ENCODE assay signal across 24 cellular contexts in the genomic region with DNA sequence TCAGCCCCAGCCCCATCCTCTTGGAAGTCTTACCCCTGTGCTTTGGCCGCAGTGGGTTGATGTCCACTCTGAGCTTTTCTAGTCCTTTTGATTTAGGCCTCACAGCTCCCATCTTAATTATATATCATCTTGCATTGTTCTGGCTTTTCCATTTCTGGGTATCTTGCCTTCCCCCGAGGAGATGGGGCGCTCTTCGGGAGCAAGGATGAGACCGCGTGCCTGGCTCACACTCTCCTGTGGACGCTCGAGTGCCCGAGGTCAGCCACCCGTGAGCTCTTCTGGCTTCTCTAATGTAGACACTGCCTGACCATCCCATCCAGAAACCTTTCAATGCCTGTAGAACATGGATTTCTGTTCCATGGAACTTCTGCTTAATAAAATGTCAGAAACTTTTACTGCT. TPM values are rescaled to one million over a fixed set of nuclear protein-coding genes. Genes with fewer than 3 reads are reported as not detected.
DNase-seq lines count a peak whose midpoint lies in the region; ATAC-seq and TF ChIP-seq lines count a peak whose summit lies in the region.
"Had no signal": no experiment of that assay in that cellular context is flagged by ENCODE, and none has a peak within 500 bp of the region (broad histone marks: within the 10 kb centered on the region; RNA-seq: fewer than 3 reads in every experiment).

No MANE protein-coding gene starts in this region.

- H3F3A ChIP-seq in MM.1S (ENCODE audit: insufficient read depth, low read length), result peaks cover 5% of the 10 kb centered on the region

- peak overlapping the region; percentile 28 for H3K27ac Mint-ChIP-seq in stimulated activated naive CD8-positive, alpha-beta T cell treated with anti-CD3 and anti-CD28 coated beads, Interleukin-15, Interleukin-2, amounts not matched to agents 100 ng/mL and 50 ng/mL, for 24 hours
- peak overlapping the region in 1 of 2 donors; percentile 63 for H3K27ac Mint-ChIP-seq in stimulated activated naive CD8-positive, alpha-beta T cell treated with anti-CD3 and anti-CD28 coated beads, Interleukin-15, amount 100 ng/mL, for 72 hours
- H3K27ac Mint-ChIP-seq in activated CD8-positive, alpha-beta T cell treated with anti-CD3 and anti-CD28 coated beads for 36 hours, result peak overlapping the region; percentile 64
- H3K27ac Mint-ChIP-seq: neural progenitor cell, WTC11 had no signal

- no peak overlapping the region for H3K4me3 ChIP-seq in lung
- H3K4me3 ChIP-seq in BE2C (ENCODE audit: low read depth, low read length), result no peak overlapping the region
- no peak overlapping the region for H3K4me3 ChIP-seq in MM.1S (ENCODE audit: low read length)
- H3K4me3 ChIP-seq: neural progenitor cell, psoas muscle, SJCRH30 had no signal

- H3K4me1 Mint-ChIP-seq in stimulated activated naive CD8-positive, alpha-beta T cell treated with anti-CD3 and anti-CD28 coated beads, Interleukin-15, Interleukin-2, amounts not matched to agents 100 ng/mL and 50 ng/mL, for 24 hours (ENCODE audit: low read depth), result peaks cover 98% of the 10 kb centered on the region
- H3K4me1 Mint-ChIP-seq in stimulated activated naive CD8-positive, alpha-beta T cell treated with anti-CD3 and anti-CD28 coated beads, Interleukin-15, amount 100 ng/mL, for 72 hours, result peaks cover 100% of the 10 kb centered on the region
- peaks cover 87% of the 10 kb centered on the region for H3K4me1 Mint-ChIP-seq in activated CD8-positive, alpha-beta T cell treated with anti-CD3 and anti-CD28 coated beads for 36 hours (ENCODE audit: low read depth)

- no peaks in the 10 kb centered on the region for H3K79me2 ChIP-seq in MM.1S (ENCODE audit: low read length)

- POLR2A ChIA-PET in activated CD8-positive, alpha-beta T cell treated with anti-CD3 and anti-CD28 coated beads for 36 hours (lab: Charles Lee), result interaction anchor here (0.7 to 2.8 kb wide), 5 partner anchors 11 to 84 kb away, joined by 3 to 14 read pairs (median 3); no protein-coding TSS in a partner anchor

- DNase-seq in stimulated activated naive CD8-positive, alpha-beta T cell treated with anti-CD3 and anti-CD28 coated beads, Interleukin-15, amount 100 ng/mL, for 72 hours, result no peak
- no peak for DNase-seq in activated CD8-positive, alpha-beta T cell treated with anti-CD3 and anti-CD28 coated beads for 36 hours
- DNase-seq in lung (ENCODE audit: low spot score) (peak; percentile 7), BE2C (no peak), MM.1S (no peak), H4 (ENCODE audit: low spot score) (no peak), NCI-H69 (lab: John Stamatoyannopoulos, UW) (no peak)
- DNase-seq: activated CD8-positive, alpha-beta memory T cell treated with anti-CD3 and anti-CD28 coated beads, Interleukin-2, amount 50 U/mL, for 4 hours; activated naive CD4-positive, alpha-beta T cell; Caco-2; H9; KG1; left colon; MV-4-11; NCI-H1694 treated with DMSO at 0.1 percent for 48 hours; psoas muscle; SJCRH30; stimulated activated naive CD8-positive, alpha-beta T cell treated with anti-CD3 and anti-CD28 coated beads, Interleukin-15, Interleukin-2, amounts not matched to agents 100 U/mL and 50 U/mL, for 24 hours; trophoblast cell had no signal

- 96% methylated on average over 10 of the region's 10 CpGs for WGBS in lung, 2 donors

- H3K9me2 ChIP-seq in MM.1S (replicated peaks; ENCODE audit: insufficient read depth, low read length), result no peaks in the 10 kb centered on the region

- TF ChIP-seq CTCF in activated CD8-positive, alpha-beta T cell treated with anti-CD3 and anti-CD28 coated beads for 36 hours (IDR thresholded peaks at IDR 0.05), result no peak
- TF ChIP-seq CTCF in lung (IDR thresholded peaks at IDR 0.05; ENCODE audit: control extremely low read depth, extremely low read depth), result no peak
- no peak for TF ChIP-seq CTCF in BE2C (IDR thresholded peaks at IDR 0.05; ENCODE audit: low read depth, low read length)
- TF ChIP-seq CTCF in MM.1S (IDR thresholded peaks at IDR 0.05; ENCODE audit: low read length), result no peak

- no peak overlapping the region for H2AFZ ChIP-seq in MM.1S (ENCODE audit: low read length)
- H2AFZ ChIP-seq: neural progenitor cell had no signal

- H3K27me3 Mint-ChIP-seq in stimulated activated naive CD8-positive, alpha-beta T cell treated with anti-CD3 and anti-CD28 coated beads, Interleukin-15, Interleukin-2, amounts not matched to agents 100 ng/mL and 50 ng/mL, for 24 hours, result no peaks in the 10 kb centered on the region
- no peaks in the 10 kb centered on the region for H3K27me3 Mint-ChIP-seq in stimulated activated naive CD8-positive, alpha-beta T cell treated with anti-CD3 and anti-CD28 coated beads, Interleukin-15, amount 100 ng/mL, for 72 hours
- H3K27me3 Mint-ChIP-seq in activated CD8-positive, alpha-beta T cell treated with anti-CD3 and anti-CD28 coated beads for 36 hours, result no peaks in the 10 kb centered on the region

- no peak overlapping the region for H3K9ac ChIP-seq in MM.1S (ENCODE audit: low read length)
- H3K9ac ChIP-seq: neural progenitor cell had no signal

- no peaks in the 10 kb centered on the region for H4K20me1 ChIP-seq in MM.1S (ENCODE audit: insufficient read depth, low read length)

- no peaks in the 10 kb centered on the region for H3K27me3 ChIP-seq in lung (ENCODE audit: control insufficient read depth, insufficient read depth)
- H3K27me3 ChIP-seq in BE2C, result no peaks in the 10 kb centered on the region
- no peaks in the 10 kb centered on the region for H3K27me3 ChIP-seq in MM.1S (replicated peaks; ENCODE audit: insufficient read depth, low read length)
- H3K27me3 ChIP-seq: neural progenitor cell, SJCRH30 had no signal

- H3K4me2 ChIP-seq in MM.1S (ENCODE audit: low read depth, low read length), result no peak overlapping the region
- H3K4me2 ChIP-seq: neural progenitor cell had no signal

- peaks cover 2 to 5% of the 10 kb centered on the region in 2 donors for H3K36me3 ChIP-seq in lung (ENCODE audit: control insufficient read depth in 2 of 2, insufficient read depth in 2 of 2, low read length in 2 of 2)
- peaks cover 6% of the 10 kb centered on the region for H3K36me3 ChIP-seq in BE2C
- H3K36me3 ChIP-seq in MM.1S (replicated peaks; ENCODE audit: insufficient read depth, low read length), result no peaks in the 10 kb centered on the region
- H3K36me3 ChIP-seq: SJCRH30 had no signal

- H3K27ac ChIP-seq in lung (ENCODE audit: low read depth in 1 of 2, low read length in 1 of 2) (no peak overlapping the region), MM.1S (ENCODE audit: low read length) (no peak overlapping the region)
- H3K27ac ChIP-seq: neural progenitor cell, psoas muscle, SJCRH30 had no signal

- no peaks in the 10 kb centered on the region for H3K9me3 ChIP-seq in lung (ENCODE audit: control insufficient read depth in 2 of 2, insufficient read depth in 1 of 2, low read length in 1 of 2)
- no peaks in the 10 kb centered on the region for H3K9me3 ChIP-seq in BE2C
- no peaks in the 10 kb centered on the region for H3K9me3 ChIP-seq in MM.1S (replicated peaks; ENCODE audit: insufficient read depth, low read length)
- H3K9me3 ChIP-seq: Caco-2, psoas muscle, SJCRH30 had no signal

- ATAC-seq in stimulated activated naive CD8-positive, alpha-beta T cell treated with anti-CD3 and anti-CD28 coated beads, Interleukin-15, amount 100 ng/mL, for 72 hours, result no peak
- ATAC-seq in activated CD8-positive, alpha-beta T cell treated with anti-CD3 and anti-CD28 coated beads for 36 hours, result no peak
- ATAC-seq in lung (ENCODE audit: insufficient read depth, low FRiP score), result no peak
- ATAC-seq: left colon; Panc1; psoas muscle; stimulated activated naive CD8-positive, alpha-beta T cell treated with anti-CD3 and anti-CD28 coated beads, Interleukin-15, Interleukin-2, amounts not matched to agents 100 U/mL and 50 U/mL, for 24 hours; WTC11 had no signal

- intact Hi-C loops in activated CD8-positive, alpha-beta T cell treated with anti-CD3 and anti-CD28 coated beads for 36 hours (cut with micrococcal nuclease), result no loop called here

- CTCF ChIA-PET in activated CD8-positive, alpha-beta T cell treated with anti-CD3 and anti-CD28 coated beads for 36 hours (lab: Charles Lee), result interaction anchor here (0.7 to 2.9 kb wide), 7 partner anchors 9 to 105 kb away, joined by 3 to 16 read pairs (median 7); no protein-coding TSS in a partner anchor

- peaks cover 74% of the 10 kb centered on the region for H3K36me3 Mint-ChIP-seq in stimulated activated naive CD8-positive, alpha-beta T cell treated with anti-CD3 and anti-CD28 coated beads, Interleukin-15, Interleukin-2, amounts not matched to agents 100 ng/mL and 50 ng/mL, for 24 hours (ENCODE audit: low read depth)
- peaks cover 67% of the 10 kb centered on the region for H3K36me3 Mint-ChIP-seq in activated CD8-positive, alpha-beta T cell treated with anti-CD3 and anti-CD28 coated beads for 36 hours (ENCODE audit: low read depth)

- no peak overlapping the region for H3K4me3 Mint-ChIP-seq in stimulated activated naive CD8-positive, alpha-beta T cell treated with anti-CD3 and anti-CD28 coated beads, Interleukin-15, Interleukin-2, amounts not matched to agents 100 ng/mL and 50 ng/mL, for 24 hours
- H3K4me3 Mint-ChIP-seq in stimulated activated naive CD8-positive, alpha-beta T cell treated with anti-CD3 and anti-CD28 coated beads, Interleukin-15, amount 100 ng/mL, for 72 hours, result peak overlapping the region in 1 of 2 donors; percentile 4
- H3K4me3 Mint-ChIP-seq in activated CD8-positive, alpha-beta T cell treated with anti-CD3 and anti-CD28 coated beads for 36 hours, result no peak overlapping the region
- H3K4me3 Mint-ChIP-seq: H9, neural progenitor cell, WTC11 had no signal

- H3K4me1 ChIP-seq in lung (ENCODE audit: control insufficient read depth in 2 of 2, insufficient read depth in 2 of 2, low read length in 2 of 2) (peaks cover 0 to 5% of the 10 kb centered on the region in 2 donors), BE2C (no peaks in the 10 kb centered on the region), MM.1S (ENCODE audit: low read length) (peaks cover 14% of the 10 kb centered on the region)
- H3K4me1 ChIP-seq: Caco-2, SJCRH30 had no signal

- H3K9me3 Mint-ChIP-seq in stimulated activated naive CD8-positive, alpha-beta T cell treated with anti-CD3 and anti-CD28 coated beads, Interleukin-15, Interleukin-2, amounts not matched to agents 100 ng/mL and 50 ng/mL, for 24 hours, result no peaks in the 10 kb centered on the region
- no peaks in the 10 kb centered on the region for H3K9me3 Mint-ChIP-seq in stimulated activated naive CD8-positive, alpha-beta T cell treated with anti-CD3 and anti-CD28 coated beads, Interleukin-15, amount 100 ng/mL, for 72 hours
- H3K9me3 Mint-ChIP-seq in activated CD8-positive, alpha-beta T cell treated with anti-CD3 and anti-CD28 coated beads for 36 hours, result no peaks in the 10 kb centered on the region
- H3K9me3 Mint-ChIP-seq: H9, neural progenitor cell, WTC11 had no signal

RNA-seq across cellular contexts. Expression of a gene that starts 53.5 kb away (rescaled TPM):
- total RNA-seq in activated CD8-positive, alpha-beta T cell treated with anti-CD3 and anti-CD28 coated beads for 36 hours, result 10 to 100 TPM in 1 of 2 experiments, 1 to 10 TPM in 1; 8.6 to 10.0 TPM
- 10 to 100 TPM in 1 of 2 donors, 1 to 10 TPM in 1; 6.3 to 38.3 TPM for total RNA-seq in lung
- 10 to 100 TPM in 1 of 2 donors, 1 to 10 TPM in 1; 6.6 to 25.5 TPM for polyA plus RNA-seq in lung
- not detected for polyA plus RNA-seq in BE2C (2012; ENCODE audit: insufficient read depth, insufficient read length, low read depth)
- total RNA-seq in H4 (2014; rRNA removed; shearing (Covaris generic)), result 0.14 and 0.17 TPM in 2 replicates
- total RNA-seq: Caco-2, fibroblast of lung, H9, SJCRH30 had no signal
